ENCODE assay signal across 31 cellular contexts in the genomic region with DNA sequence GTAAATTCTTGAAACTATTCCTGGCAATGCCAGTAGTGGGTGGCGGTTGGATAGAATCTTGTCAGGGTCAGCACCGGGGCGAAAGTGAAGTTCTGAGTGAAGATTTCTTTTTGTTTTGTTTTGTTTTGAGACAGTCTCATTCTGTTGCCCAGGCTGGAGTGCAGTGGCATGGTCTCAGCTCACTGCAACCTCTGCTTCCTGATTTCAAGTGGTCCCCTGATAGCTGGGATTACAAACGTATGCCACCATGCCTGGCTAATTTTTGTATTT. TPM values are rescaled to one million over a fixed set of nuclear protein-coding genes. Genes with fewer than 3 reads are reported as not detected.
DNase-seq lines count a peak whose midpoint lies in the region; ATAC-seq, FAIRE-seq and TF ChIP-seq lines count a peak whose summit lies in the region.
"Had no signal": no experiment of that assay in that cellular context is flagged by ENCODE, and none has a peak within 500 bp of the region (broad histone marks: within the 10 kb centered on the region; RNA-seq: fewer than 3 reads in every experiment).

No MANE protein-coding gene starts in this region.

- H3K4me3 ChIP-seq in OCI-LY3 (ENCODE audit: low read length) = peak overlapping the region; percentile 55
- H3K4me3 ChIP-seq in gastrocnemius medialis = peak overlapping the region in 3 of 4 donors; percentile 1 to 11 (median 9)
- H3K4me3 ChIP-seq in HepG2 (replicated peaks in 1 of 3; ENCODE audit: insufficient read depth in 1 of 3, low read depth in 2 of 3, low read length in 3 of 3) = no peak overlapping the region
- H3K4me3 ChIP-seq: GM12878, left lung had no signal

- no peaks in the 10 kb centered on the region; the same call in 1 of the 2 replicates for H4K20me1 ChIP-seq in OCI-LY3 (ENCODE audit: insufficient read depth, low read length)
- no peaks in the 10 kb centered on the region for H4K20me1 ChIP-seq in HepG2 (ENCODE audit: insufficient read depth, low read length)

- no peak for TF ChIP-seq EP300 in HepG2 (IDR thresholded peaks at IDR 0.05; ENCODE audit: low read depth in 2 of 2, low read length in 2 of 2)
- no peak for TF ChIP-seq EP300 in HepG2 (CRISPR knock-in tag; IDR thresholded peaks at IDR 0.05; ENCODE audit: borderline replicate concordance)

- FAIRE-seq in frontal cortex (lab: Jason Lieb, UNC) (no peak), HepG2 (lab: Jason Lieb, UNC) (no peak)
- FAIRE-seq: colon, GM12878, H54 had no signal

- no peak for TF ChIP-seq RAD21 in HepG2 (CRISPR knock-in tag; IDR thresholded peaks at IDR 0.05)

- POLR2A ChIA-PET in HepG2 (lab: Yijun Ruan, JAX) = no interaction called here
- POLR2A ChIA-PET in activated CD8-positive, alpha-beta T cell treated with anti-CD3 and anti-CD28 coated beads, Interleukin-2, amount 10 ng/mL, durations not matched to agents 7 days and 5 days (lab: Charles Lee) = no interaction called here

- peak overlapping the region; percentile 41; the same call in 1 of the 2 replicates for H3K9ac ChIP-seq in OCI-LY3 (ENCODE audit: low read length)
- H3K9ac ChIP-seq in HepG2 (ENCODE audit: insufficient read depth, low read depth, low read length) = no peak overlapping the region

- H3K27me3 Mint-ChIP-seq in osteocyte (ENCODE audit: unreplicated experiment) = no peaks in the 10 kb centered on the region
- no peaks in the 10 kb centered on the region for H3K27me3 Mint-ChIP-seq in activated CD8-positive, alpha-beta T cell treated with anti-CD3 and anti-CD28 coated beads, Interleukin-2, amount 10 ng/mL, durations not matched to agents 7 days and 5 days (ENCODE audit: low read depth)
- H3K27me3 Mint-ChIP-seq: activated naive CD8-positive, alpha-beta T cell treated with anti-CD3 and anti-CD28 coated beads for 36 hours had no signal

- no peak overlapping the region for H3K27ac Mint-ChIP-seq in osteocyte (ENCODE audit: unreplicated experiment)
- H3K27ac Mint-ChIP-seq in activated CD8-positive, alpha-beta T cell treated with anti-CD3 and anti-CD28 coated beads, Interleukin-2, amount 10 ng/mL, durations not matched to agents 7 days and 5 days = no peak overlapping the region
- H3K27ac Mint-ChIP-seq: activated naive CD8-positive, alpha-beta T cell treated with anti-CD3 and anti-CD28 coated beads for 36 hours; CD8-positive, alpha-beta T cell had no signal

- in situ Hi-C loops in gastrocnemius medialis (cut with MboI; ENCODE audit: low sequenced_read_pairs in 4 of 4) (no loop called here), HepG2 (cut with HindIII; ENCODE audit: extremely low pct_ligation_motif_present, low pct_unique_long_range_greater_than_20kb) (no loop called here)

- ATAC-seq in GM18867 (IDR thresholded peaks at IDR 0.05; ENCODE audit: unreplicated experiment) = peak; percentile 44
- ATAC-seq in HG02798 (IDR thresholded peaks at IDR 0.05; ENCODE audit: poor library complexity, unreplicated experiment) = peak; percentile 40
- ATAC-seq in gastrocnemius medialis = no peak
- no peak for ATAC-seq in HepG2
- no peak for ATAC-seq in activated CD8-positive, alpha-beta T cell treated with anti-CD3 and anti-CD28 coated beads, Interleukin-2, amount 10 ng/mL, durations not matched to agents 7 days and 5 days
- ATAC-seq: CD8-positive, alpha-beta T cell; GM12878; left lung; sciatic nerve had no signal

- no peaks in the 10 kb centered on the region for H3K4me1 Mint-ChIP-seq in osteocyte (ENCODE audit: unreplicated experiment)
- peaks cover 7% of the 10 kb centered on the region for H3K4me1 Mint-ChIP-seq in activated CD8-positive, alpha-beta T cell treated with anti-CD3 and anti-CD28 coated beads, Interleukin-2, amount 10 ng/mL, durations not matched to agents 7 days and 5 days (ENCODE audit: low read depth)

- TF ChIP-seq CTCF in OCI-LY3 (IDR thresholded peaks at IDR 0.05; ENCODE audit: low read depth, low read length) = no peak
- TF ChIP-seq CTCF in gastrocnemius medialis (IDR thresholded peaks at IDR 0.05 in 4 of 5, conservative IDR thresholded peaks at IDR 0.05 in 1 of 5) = no peak
- TF ChIP-seq CTCF in HepG2 (CRISPR knock-in tag; IDR thresholded peaks at IDR 0.05) = no peak
- TF ChIP-seq CTCF in osteocyte (IDR thresholded peaks at IDR 0.05) = no peak

- H2AFZ ChIP-seq in OCI-LY3 (ENCODE audit: low read depth, low read length) (no peak overlapping the region), HepG2 (ENCODE audit: low read length) (no peak overlapping the region)

- DNase-seq in gastrocnemius medialis (no peak), frontal cortex (ENCODE audit: low spot score in 2 of 2) (no peak), HepG2 (ENCODE audit: low spot score) (no peak), osteocyte (ENCODE audit: extremely low spot score, unreplicated experiment) (no peak)
- DNase-seq in activated CD8-positive, alpha-beta T cell treated with anti-CD3 and anti-CD28 coated beads, Interleukin-2, amount 10 ng/mL, durations not matched to agents 7 days and 5 days = no peak
- DNase-seq: ACHN; activated CD4-positive, alpha-beta T cell treated with anti-CD3 and anti-CD28 coated beads for 4 hours; activated gamma-delta T cell; activated naive CD8-positive, alpha-beta T cell treated with anti-CD3 and anti-CD28 coated beads for 36 hours; activated T-cell treated with anti-CD3 and anti-CD28 coated beads, Interleukin-2, amount 50 U/mL, for 1 hour; aorta; BE2C; CD8-positive, alpha-beta T cell; DMS 273 treated with DMSO at 0.1 percent for 48 hours; effector CD4-positive, alpha-beta T cell; EL; islet precursor cell; mesendoderm; NCI-H1436 treated with DMSO at 0.1 percent for 48 hours; NCI-H2081 treated with DMSO at 0.1 percent for 48 hours; stimulated activated CD4-positive, alpha-beta T cell treated with anti-CD3 and anti-CD28 coated beads, Interleukin-4, amount 100 ng/mL, for 1 hour; T-helper 9 cell; trophoblast cell had no signal

- BruUV-seq in HepG2 (replicated peaks; lab: Mats Ljungman, UMichigan) = no TSS peak

- no peak overlapping the region for H3K4me3 Mint-ChIP-seq in osteocyte (ENCODE audit: unreplicated experiment)
- no peak overlapping the region for H3K4me3 Mint-ChIP-seq in activated CD8-positive, alpha-beta T cell treated with anti-CD3 and anti-CD28 coated beads, Interleukin-2, amount 10 ng/mL, durations not matched to agents 7 days and 5 days
- H3K4me3 Mint-ChIP-seq: activated naive CD8-positive, alpha-beta T cell treated with anti-CD3 and anti-CD28 coated beads for 36 hours; CD8-positive, alpha-beta T cell had no signal

- H3K4me1 ChIP-seq in OCI-LY3 (ENCODE audit: low read length) (peaks cover 23% of the 10 kb centered on the region), gastrocnemius medialis (peaks cover 49 to 69% of the 10 kb centered on the region in 2 donors), HepG2 (ENCODE audit: insufficient read depth, low read length) (no peaks in the 10 kb centered on the region)
- H3K4me1 ChIP-seq: BE2C, left lung had no signal

- H3K27ac ChIP-seq in OCI-LY3 (ENCODE audit: low read length) (peak overlapping the region; percentile 89), gastrocnemius medialis (peak overlapping the region; percentile 87 to 99 (median 96)), HepG2 (ENCODE audit: extremely low read length, insufficient read depth, low read length) (no peak overlapping the region)
- H3K27ac ChIP-seq: left lung had no signal

- H3K79me2 ChIP-seq in OCI-LY3 (ENCODE audit: low read length) (no peaks in the 10 kb centered on the region), HepG2 (ENCODE audit: insufficient read depth, low read length) (no peaks in the 10 kb centered on the region)

- H3K27me3 ChIP-seq in OCI-LY3 (ENCODE audit: low read depth, low read length) = no peaks in the 10 kb centered on the region
- no peaks in the 10 kb centered on the region for H3K27me3 ChIP-seq in gastrocnemius medialis
- H3K27me3 ChIP-seq in HepG2 (ENCODE audit: control insufficient read depth in 1 of 2, insufficient read depth in 2 of 2, low read length in 2 of 2) = no peaks in the 10 kb centered on the region
- H3K27me3 ChIP-seq: BE2C, left lung had no signal

- intact Hi-C loops in gastrocnemius medialis (cut with DNase I; ENCODE audit: low total_unique reads) (loop anchor here (1.0 kb wide), 1 partner anchor 18 kb away; no protein-coding TSS in a partner anchor), HepG2 (cut with micrococcal nuclease; ENCODE audit: unreplicated experiment) (no loop called here)

- H3K36me3 Mint-ChIP-seq in osteocyte (ENCODE audit: unreplicated experiment) = peaks cover 40% of the 10 kb centered on the region
- H3K36me3 Mint-ChIP-seq in activated CD8-positive, alpha-beta T cell treated with anti-CD3 and anti-CD28 coated beads, Interleukin-2, amount 10 ng/mL, durations not matched to agents 7 days and 5 days (ENCODE audit: low read depth) = peaks cover 62% of the 10 kb centered on the region

- H3K4me2 ChIP-seq in OCI-LY3 (ENCODE audit: low read length) = peak overlapping the region; percentile 80
- H3K4me2 ChIP-seq in HepG2 (ENCODE audit: low read depth, low read length) = no peak overlapping the region

- CTCF ChIA-PET in HepG2 (lab: Yijun Ruan, JAX; ENCODE audit: low intra/inter-chr PET ratio, low total read pairs) = no interaction called here
- CTCF ChIA-PET in activated CD8-positive, alpha-beta T cell treated with anti-CD3 and anti-CD28 coated beads, Interleukin-2, amount 10 ng/mL, durations not matched to agents 7 days and 5 days (lab: Charles Lee) = no interaction called here

- TF ChIP-seq POLR2A in gastrocnemius medialis (IDR thresholded peaks at IDR 0.05) (no peak), HepG2 (IDR thresholded peaks at IDR 0.05; ENCODE audit: insufficient read depth in 1 of 2, low read depth in 2 of 2, low read length in 2 of 2) (no peak)

- WGBS in HepG2 (ENCODE audit: low lambda C conversion rate) = 96% methylated on average over 4 of the region's 4 CpGs

- H3K36me3 ChIP-seq in OCI-LY3 (replicated peaks; ENCODE audit: low read depth, low read length) (peaks cover 29% of the 10 kb centered on the region), gastrocnemius medialis (peaks cover 3 to 94% of the 10 kb centered on the region in 2 donors), HepG2 (replicated peaks in 1 of 2; ENCODE audit: control insufficient read depth in 1 of 2, insufficient read depth in 2 of 2, low read length in 2 of 2) (peaks cover 28 to 51% of the 10 kb centered on the region in 2 experiments)

- no peaks in the 10 kb centered on the region for H3K9me3 ChIP-seq in OCI-LY3 (ENCODE audit: insufficient read depth, low read length)
- H3K9me3 ChIP-seq in gastrocnemius medialis = no peaks in the 10 kb centered on the region
- H3K9me3 ChIP-seq in HepG2 (ENCODE audit: low read length) = no peaks in the 10 kb centered on the region
- H3K9me3 ChIP-seq: BE2C, left lung had no signal

- H3K9me3 Mint-ChIP-seq in osteocyte (ENCODE audit: unreplicated experiment) = no peaks in the 10 kb centered on the region
- H3K9me3 Mint-ChIP-seq in activated CD8-positive, alpha-beta T cell treated with anti-CD3 and anti-CD28 coated beads, Interleukin-2, amount 10 ng/mL, durations not matched to agents 7 days and 5 days (ENCODE audit: insufficient read depth) = no peaks in the 10 kb centered on the region
- H3K9me3 Mint-ChIP-seq: activated naive CD8-positive, alpha-beta T cell treated with anti-CD3 and anti-CD28 coated beads for 36 hours; CD8-positive, alpha-beta T cell had no signal

RNA-seq across cellular contexts. Expression of a gene that starts 33.3 kb away (rescaled TPM):
- 100 to 1,000 TPM; 200 to 431 (median 290) TPM for total RNA-seq in gastrocnemius medialis
- 15.5 TPM for total RNA-seq in frontal cortex
- 12.2 and 12.4 TPM in 2 replicates for total RNA-seq in HepG2 (2016; rRNA removed; fragmentation: Illumina TruSeq; extraction: Trizol)
- total RNA-seq in HepG2 (2016; cell fraction: cytosol; rRNA removed; fragmentation: Illumina TruSeq; extraction: Trizol; ENCODE audit: low read depth) = 11.8 and 13.7 TPM in 2 replicates
- total RNA-seq in HepG2 (2016; cell fraction: insoluble cytoplasmic fraction; rRNA removed; fragmentation: Illumina TruSeq; extraction: Trizol) = 9.9 and 13.1 TPM in 2 replicates
- 6.9 and 8.5 TPM in 2 replicates for total RNA-seq in HepG2 (2016; cell fraction: membrane; rRNA removed; fragmentation: Illumina TruSeq; extraction: Trizol)
- 24.8 and 28.6 TPM in 2 replicates for total RNA-seq in HepG2 (2016; cell fraction: nucleus; rRNA removed; fragmentation: Illumina TruSeq; extraction: Trizol)
- polyA plus RNA-seq in HepG2 (2011; rRNA removed) = 5.6 and 7.4 TPM in 2 replicates
- 2.5 and 3.7 TPM in 2 replicates for polyA plus RNA-seq in HepG2 (2011; cell fraction: cytosol; rRNA removed)
- 25.9 and 37.1 TPM in 2 replicates for polyA plus RNA-seq in HepG2 (2011; cell fraction: nucleus; rRNA removed)
- polyA plus RNA-seq in HepG2 (2012) = 6.5 and 6.9 TPM in 2 replicates
- 1.0 and 1.4 TPM in 2 replicates for polyA plus RNA-seq in HepG2 (2016; cell fraction: cytosol; fragmentation: Illumina TruSeq; extraction: Trizol; ENCODE audit: low read depth)
- polyA plus RNA-seq in HepG2 (2016; cell fraction: insoluble cytoplasmic fraction; fragmentation: Illumina TruSeq; extraction: Trizol; ENCODE audit: low read depth) = 8.8 and 9.4 TPM in 2 replicates
- 1.3 and 2.7 TPM in 2 replicates for polyA plus RNA-seq in HepG2 (2016; cell fraction: membrane; fragmentation: Illumina TruSeq; extraction: Trizol; ENCODE audit: low read depth)
- 46.6 and 55.1 TPM in 2 replicates for polyA plus RNA-seq in HepG2 (2016; cell fraction: nucleus; fragmentation: Illumina TruSeq; extraction: Trizol; ENCODE audit: insufficient read depth, low read depth)
- polyA minus RNA-seq in HepG2 (2011; rRNA and poly(A)+ RNA removed; ENCODE audit: low replicate concordance) = 31.0 and 75.2 TPM in 2 replicates
- polyA minus RNA-seq in HepG2 (2011; cell fraction: cytosol; rRNA and poly(A)+ RNA removed) = 4.6 and 7.0 TPM in 2 replicates
- 17.2 and 19.3 TPM in 2 replicates for polyA minus RNA-seq in HepG2 (2011; cell fraction: nucleus; rRNA and poly(A)+ RNA removed)
- 38.9 and 42.5 TPM in 2 replicates for total RNA-seq in osteocyte
- 10 to 100 TPM; 89.0 to 98.8 TPM for total RNA-seq in activated CD8-positive, alpha-beta T cell treated with anti-CD3 and anti-CD28 coated beads, Interleukin-2, amount 10 ng/mL, durations not matched to agents 7 days and 5 days

RNA-seq across cellular contexts. Expression of a gene that starts 33.6 kb away (rescaled TPM):
- 1 to 10 TPM in 1 of 4 donors, under 1 TPM in 3; 0.44 to 1.6 (median 0.74) TPM for total RNA-seq in gastrocnemius medialis
- 3.7 TPM for total RNA-seq in frontal cortex
- 3.3 and 6.8 TPM in 2 replicates for total RNA-seq in HepG2 (2016; rRNA removed; fragmentation: Illumina TruSeq; extraction: Trizol)
- 5.2 and 5.5 TPM in 2 replicates for total RNA-seq in HepG2 (2016; cell fraction: cytosol; rRNA removed; fragmentation: Illumina TruSeq; extraction: Trizol; ENCODE audit: low read depth)
- 2.2 and 7.3 TPM in 2 replicates for total RNA-seq in HepG2 (2016; cell fraction: insoluble cytoplasmic fraction; rRNA removed; fragmentation: Illumina TruSeq; extraction: Trizol)
- 4.4 and 5.0 TPM in 2 replicates for total RNA-seq in HepG2 (2016; cell fraction: membrane; rRNA removed; fragmentation: Illumina TruSeq; extraction: Trizol)
- total RNA-seq in HepG2 (2016; cell fraction: nucleus; rRNA removed; fragmentation: Illumina TruSeq; extraction: Trizol) = 7.9 and 14.5 TPM in 2 replicates
- polyA plus RNA-seq in HepG2 (2011; rRNA removed) = 3.2 and 3.5 TPM in 2 replicates
- polyA plus RNA-seq in HepG2 (2011; cell fraction: cytosol; rRNA removed) = 0.99 and 1.6 TPM in 2 replicates
- polyA plus RNA-seq in HepG2 (2011; cell fraction: nucleus; rRNA removed) = 17.6 and 27.7 TPM in 2 replicates
- 1.3 and 2.8 TPM in 2 replicates for polyA plus RNA-seq in HepG2 (2012)
- 0.69 and 0.97 TPM in 2 replicates for polyA plus RNA-seq in HepG2 (2016; cell fraction: cytosol; fragmentation: Illumina TruSeq; extraction: Trizol; ENCODE audit: low read depth)
- 1.4 and 2.3 TPM in 2 replicates for polyA plus RNA-seq in HepG2 (2016; cell fraction: insoluble cytoplasmic fraction; fragmentation: Illumina TruSeq; extraction: Trizol; ENCODE audit: low read depth)
- 1.4 and 1.5 TPM in 2 replicates for polyA plus RNA-seq in HepG2 (2016; cell fraction: membrane; fragmentation: Illumina TruSeq; extraction: Trizol; ENCODE audit: low read depth)
- polyA plus RNA-seq in HepG2 (2016; cell fraction: nucleus; fragmentation: Illumina TruSeq; extraction: Trizol; ENCODE audit: insufficient read depth, low read depth) = 19.1 and 20.8 TPM in 2 replicates
- polyA minus RNA-seq in HepG2 (2011; rRNA and poly(A)+ RNA removed; ENCODE audit: low replicate concordance) = 12.3 and 40.6 TPM in 2 replicates
- polyA minus RNA-seq in HepG2 (2011; cell fraction: cytosol; rRNA and poly(A)+ RNA removed) = 2.3 and 2.5 TPM in 2 replicates
- 11.2 and 15.3 TPM in 2 replicates for polyA minus RNA-seq in HepG2 (2011; cell fraction: nucleus; rRNA and poly(A)+ RNA removed)
- total RNA-seq in osteocyte = 6.9 and 9.1 TPM in 2 replicates
- total RNA-seq in activated CD8-positive, alpha-beta T cell treated with anti-CD3 and anti-CD28 coated beads, Interleukin-2, amount 10 ng/mL, durations not matched to agents 7 days and 5 days = 10 to 100 TPM; 59.0 to 65.4 TPM

Comparison
In these comparisons a context has a peak if more than half of its experiments do, and no peak if none do; other contexts are left out.
1. ATAC-seq: peak in GM18867 (single experiment) and HG02798 (single experiment); none in gastrocnemius medialis (0 of 2), HepG2 (single experiment) and activated CD8-positive, alpha-beta T cell treated with anti-CD3 and anti-CD28 coated beads, Interleukin-2, amount 10 ng/mL, durations not matched to agents 7 days and 5 days (single experiment).
2. H3K4me3 ChIP-seq: peak in OCI-LY3 (single experiment) and gastrocnemius medialis (3 of 4); none in HepG2 (0 of 3).